Comparison of ENCODE assay signal across 10 cellular contexts in genomic region chr2:20682166-20682565, GRCh38. TPM values are rescaled to one million over a fixed set of nuclear protein-coding genes. Genes with fewer than 3 reads are reported as not detected.
A peak's percentile ranks its signal among the peaks of the same experiment; 100 is the strongest.
DNase-seq lines count a peak whose midpoint lies in the region; ATAC-seq, FAIRE-seq and TF ChIP-seq lines count a peak whose summit lies in the region.
"Had no signal": no experiment of that assay in that cellular context is flagged by ENCODE, and none has a peak within 500 bp of the region (broad histone marks: within the 10 kb centered on the region; RNA-seq: fewer than 3 reads in every experiment).

No MANE protein-coding gene starts in this region.

- TF ChIP-seq EP300 in K562 (IDR thresholded peaks at IDR 0.05; ENCODE audit: low read length), result no peak

- FAIRE-seq in K562 (lab: Jason Lieb, UNC), result peak; percentile 44
- FAIRE-seq: frontal cortex had no signal

- DNase-seq in AG20443 (ENCODE audit: low spot score) (peak; percentile 63), HCEC 1CT (peak; percentile 25), K562 (ENCODE audit: extremely low read depth in 1 of 4, low spot score in 3 of 4) (peak in 3 of 4 experiments; percentile 21 to 32 (median 29)), lung microvascular endothelial cell (ENCODE audit: low read depth in 2 of 2) (peak; percentile 40 to 67), UCSD-AML1 (lab: John Stamatoyannopoulos, UW; ENCODE audit: unreplicated experiment) (no peak)
- DNase-seq: NCI-H774 had no signal

- in situ Hi-C loops in K562 (cut with MboI), result no loop called here

- no TSS peak for BruUV-seq in K562 (replicated peaks; lab: Mats Ljungman, UMichigan)

- H3K4me2 ChIP-seq in K562 (ENCODE audit: insufficient read depth, low read length), result no peak overlapping the region

- no peaks in the 10 kb centered on the region; the same call in 1 of the 2 replicates for H4K20me1 ChIP-seq in K562 (replicated peaks; ENCODE audit: control insufficient read depth, insufficient read depth, low read length)

- no peaks in the 10 kb centered on the region for H3K9me3 ChIP-seq in K562 (replicated peaks; ENCODE audit: control insufficient read depth, insufficient read depth, low read depth, low read length)

- H3K9ac ChIP-seq in K562 (ENCODE audit: insufficient read depth in 1 of 2, low read depth in 2 of 2, low read length in 2 of 2), result no peak overlapping the region

- no peak overlapping the region for H3K4me3 ChIP-seq in K562

- H3K79me2 ChIP-seq in K562 (ENCODE audit: control insufficient read depth, insufficient read depth, low read length), result no peaks in the 10 kb centered on the region

- CTCF ChIA-PET in K562 (lab: Yijun Ruan, JAX; ENCODE audit: low intra/inter-chr PET ratio), result interaction anchor here (1.5 kb wide), 1 partner anchor 281 kb away, joined by 14 read pairs; no protein-coding TSS in a partner anchor

- peak; percentile 39 to 72 (median 69); a peak in 5 of 6 replicates for TF ChIP-seq CTCF in K562 (IDR thresholded peaks at IDR 0.05 in 2 of 3, conservative IDR thresholded peaks at IDR 0.05 in 1 of 3; ENCODE audit: insufficient read depth in 2 of 3, low read depth in 1 of 3, low read length in 3 of 3)

- WGBS in K562 (ENCODE audit: insufficient coverage, low coverage, missing lambda C conversion rate), result 81% methylated on average over 6 of the region's 6 CpGs

- ATAC-seq in K562 (peak; percentile 65), HG03460 (IDR thresholded peaks at IDR 0.05; ENCODE audit: unreplicated experiment) (no peak), GM18520 (IDR thresholded peaks at IDR 0.05; ENCODE audit: unreplicated experiment) (no peak), HG02884 (IDR thresholded peaks at IDR 0.05; ENCODE audit: unreplicated experiment) (no peak)

- no peaks in the 10 kb centered on the region for H3K27me3 ChIP-seq in K562 (ENCODE audit: control insufficient read depth in 2 of 2, insufficient read depth in 2 of 2, low read length in 2 of 2)

- POLR2A ChIA-PET in K562 (lab: Yijun Ruan, JAX), result no interaction called here

- TF ChIP-seq RAD21 in K562 (CRISPR knock-in tag; conservative IDR thresholded peaks at IDR 0.05 in 1 of 2, IDR thresholded peaks at IDR 0.05 in 1 of 2), result peak; percentile 23 to 63; a peak in 3 of 4 replicates

- intact Hi-C loops in K562 (cut with micrococcal nuclease), result loop anchor here (1.0 to 10.0 kb wide), 3 partner anchors 143 to 281 kb away; partner anchors contain the start of gene LDAH

- no peak for TF ChIP-seq POLR2A in K562 (conservative IDR thresholded peaks at IDR 0.05)

- no peak overlapping the region for H2AFZ ChIP-seq in K562 (ENCODE audit: low read depth, low read length)

- no peaks in the 10 kb centered on the region for H3K4me1 ChIP-seq in K562 (replicated peaks in 1 of 2; ENCODE audit: control insufficient read depth in 2 of 2, insufficient read depth in 2 of 2, low read length in 2 of 2)

- H3K36me3 ChIP-seq in K562 (ENCODE audit: control insufficient read depth, insufficient read depth, low read length), result peaks cover 39% of the 10 kb centered on the region; the same call in 2 of the 3 replicates

- H3K9me1 ChIP-seq in K562 (ENCODE audit: control insufficient read depth, insufficient read depth, low read length), result no peaks in the 10 kb centered on the region

- H3K27ac ChIP-seq in K562 (ENCODE audit: extremely low read depth, low read depth, low read length), result no peak overlapping the region

TF ChIP-seq in K562, 482 proteins besides CTCF, POLR2A, EP300 and RAD21:
- peak; percentile 49 for TF ChIP-seq SMC3 (conservative IDR thresholded peaks at IDR 0.05; ENCODE audit: insufficient read depth, low read depth, low read length)
- 0 out of 2 replicates have a peak, but pooled peaks have one; percentile 29 for TF ChIP-seq DEAF1 (CRISPR knock-in tag; IDR thresholded peaks at IDR 0.05)
- TF ChIP-seq ILK (tag; IDR thresholded peaks at IDR 0.05; ENCODE audit: borderline replicate concordance, low read depth), result no peak

RNA-seq across cellular contexts. Expression of gene GDF7, which starts 15.2 kb away (rescaled TPM):
- not detected in 2 replicates for total RNA-seq in K562 (2011; cell fraction: chromatin; rRNA removed; ENCODE audit: low replicate concordance)
- not detected in 2 replicates for total RNA-seq in K562 (2011; cell fraction: nucleolus; rRNA removed)
- not detected in 2 replicates for total RNA-seq in K562 (2011; cell fraction: nucleoplasm; rRNA removed)
- total RNA-seq in K562 (2014; rRNA removed) (not detected in 2 replicates), K562 (2014; rRNA removed; fragmentation: Illumina TruSeq; extraction: Trizol) (not detected in 2 replicates), K562 (2015; rRNA removed; fragmentation: Illumina TruSeq; extraction: Trizol) (not detected in 2 replicates), K562 (2021) (not detected in 2 replicates), lung microvascular endothelial cell (2.8 and 19.6 TPM in 2 replicates)
- polyA plus RNA-seq in K562 (2011; rRNA removed) (0.01 TPM in 1 of 2 replicates, not detected in the other), K562 (2014; fragmentation: Illumina TruSeq; extraction: Trizol) (not detected in 2 replicates), K562 (2014; fragmentation: Nextera tagmentation; extraction: Ambion mirVana) (under 1 TPM; 0.01 TPM), K562 (2014; rRNA removed) (0.01 TPM in 1 of 2 replicates, not detected in the other)
- 0.01 TPM in 1 of 2 replicates, not detected in the other for polyA plus RNA-seq in K562 (2011; cell fraction: cytosol; rRNA removed)
- polyA plus RNA-seq in K562 (2011; cell fraction: nucleus; rRNA removed), result 0.06 TPM in 1 of 2 replicates, not detected in the other
- 0.04 and 0.11 TPM in 2 replicates for polyA plus RNA-seq in K562 (2012)
- under 0.01 and 0.03 TPM in 2 replicates for polyA minus RNA-seq in K562 (2011; rRNA and poly(A)+ RNA removed)
- 0.09 TPM in 1 of 2 replicates, not detected in the other for polyA minus RNA-seq in K562 (2011; cell fraction: cytosol; rRNA and poly(A)+ RNA removed)
- under 0.01 TPM in 1 of 2 replicates, not detected in the other for polyA minus RNA-seq in K562 (2011; cell fraction: nucleus; rRNA and poly(A)+ RNA removed)

RNA-seq across cellular contexts. Expression of gene HS1BP3, which starts 31.3 kb away (rescaled TPM):
- total RNA-seq in K562 (2011; cell fraction: chromatin; rRNA removed; ENCODE audit: low replicate concordance), result 4.8 and 13.7 TPM in 2 replicates
- total RNA-seq in K562 (2011; cell fraction: nucleolus; rRNA removed), result 6.7 and 9.2 TPM in 2 replicates
- 8.7 and 9.6 TPM in 2 replicates for total RNA-seq in K562 (2011; cell fraction: nucleoplasm; rRNA removed)
- total RNA-seq in K562 (2014; rRNA removed) (6.5 and 6.7 TPM in 2 replicates), K562 (2014; rRNA removed; fragmentation: Illumina TruSeq; extraction: Trizol) (2.0 and 3.5 TPM in 2 replicates), K562 (2015; rRNA removed; fragmentation: Illumina TruSeq; extraction: Trizol) (7.6 and 8.3 TPM in 2 replicates), K562 (2021) (7.4 and 7.5 TPM in 2 replicates), lung microvascular endothelial cell (17.9 and 21.8 TPM in 2 replicates)
- polyA plus RNA-seq in K562 (2011; rRNA removed) (3.0 and 6.5 TPM in 2 replicates), K562 (2014; fragmentation: Illumina TruSeq; extraction: Trizol) (5.9 and 6.9 TPM in 2 replicates), K562 (2014; fragmentation: Nextera tagmentation; extraction: Ambion mirVana) (under 1 TPM; 0.41 to 0.63 TPM), K562 (2014; rRNA removed) (5.9 and 6.2 TPM in 2 replicates)
- polyA plus RNA-seq in K562 (2011; cell fraction: cytosol; rRNA removed), result 3.3 and 4.1 TPM in 2 replicates
- 8.2 and 10.8 TPM in 2 replicates for polyA plus RNA-seq in K562 (2011; cell fraction: nucleus; rRNA removed)
- polyA plus RNA-seq in K562 (2012), result 7.9 and 28.0 TPM in 2 replicates
- polyA minus RNA-seq in K562 (2011; rRNA and poly(A)+ RNA removed), result 2.3 and 5.2 TPM in 2 replicates
- 2.2 and 6.9 TPM in 2 replicates for polyA minus RNA-seq in K562 (2011; cell fraction: cytosol; rRNA and poly(A)+ RNA removed)
- 9.1 and 9.4 TPM in 2 replicates for polyA minus RNA-seq in K562 (2011; cell fraction: nucleus; rRNA and poly(A)+ RNA removed)
